Comparison of ENCODE assay signal across 26 cellular contexts in genomic region chr4:8681391-8681790, GRCh38.
"Had no signal": no experiment of that assay in that cellular context is flagged by ENCODE, and none has a peak within 500 bp of the region (broad histone marks: within the 10 kb centered on the region; RNA-seq: fewer than 3 reads in every experiment).

No MANE protein-coding gene starts in this region.

- ATAC-seq: left colon; left lung; lower lobe of right lung; naive thymus-derived CD8-positive, alpha-beta T cell; right lobe of liver; stimulated activated naive B cell treated with anti-CD40 and anti-IgM and Interleukin-4, amounts not matched to agents 10 μg/mL and 1 μg/mL and 100 μg/mL, for 72 hours; stimulated activated naive CD8-positive, alpha-beta T cell treated with anti-CD3 and anti-CD28 coated beads, Interleukin-15, Interleukin-2, amounts not matched to agents 100 U/mL and 50 U/mL, for 24 hours had no signal

- H3K9me3 Mint-ChIP-seq: nephron, neural progenitor cell had no signal

- H3K4me1 Mint-ChIP-seq: naive thymus-derived CD8-positive, alpha-beta T cell; nephron; neural progenitor cell; stimulated activated naive B cell treated with anti-CD40 and anti-IgM and Interleukin-4, amounts not matched to agents 10 μg/mL and 1 μg/mL and 100 μg/mL, for 72 hours had no signal

- H3K4me1 ChIP-seq: left lung, lower lobe of right lung, neural progenitor cell, parathyroid adenoma, right atrium auricular region, right lobe of liver, stomach, testis, thyroid gland, transverse colon, uterus had no signal

- H3K4me3 Mint-ChIP-seq: naive thymus-derived CD8-positive, alpha-beta T cell; nephron; neural progenitor cell; stimulated activated naive B cell treated with anti-CD40 and anti-IgM and Interleukin-4, amounts not matched to agents 10 μg/mL and 1 μg/mL and 100 μg/mL, for 72 hours had no signal

- H3K27ac ChIP-seq: left lung, lower lobe of right lung, neural progenitor cell, neutrophil, parathyroid adenoma, right atrium auricular region, right lobe of liver, skin epidermis, stomach, testis, thyroid gland, transverse colon, uterus had no signal

- H3K27ac Mint-ChIP-seq: nephron; neural progenitor cell; progenitor cell of endocrine pancreas; stimulated activated naive B cell treated with anti-CD40 and anti-IgM and Interleukin-4, amounts not matched to agents 10 μg/mL and 1 μg/mL and 100 μg/mL, for 72 hours had no signal

- H3K36me3 ChIP-seq: left lung, lower lobe of right lung, neural progenitor cell, neutrophil, right atrium auricular region, right lobe of liver, stomach, thyroid gland, transverse colon, uterus had no signal

- H3K4me3 ChIP-seq: left lung, lower lobe of right lung, neural progenitor cell, right atrium auricular region, right lobe of liver, skin epidermis, stomach, testis, thyroid gland, transverse colon, uterus had no signal

- H3K27me3 ChIP-seq: right atrium auricular region, right lobe of liver, testis, thyroid gland, uterus had no signal

- H3K9me3 ChIP-seq: left lung, lower lobe of right lung, neutrophil, right atrium auricular region, right lobe of liver, testis, thyroid gland, transverse colon, uterus had no signal

- H3K36me3 Mint-ChIP-seq: neural progenitor cell; stimulated activated naive B cell treated with anti-CD40 and anti-IgM and Interleukin-4, amounts not matched to agents 10 μg/mL and 1 μg/mL and 100 μg/mL, for 72 hours had no signal

- DNase-seq: hippocampal formation; kidney; left colon; left lung; lower lobe of right lung; mammary epithelial cell; mesenchymal stem cell; naive thymus-derived CD8-positive, alpha-beta T cell; occipital lobe; right lobe of liver; stimulated activated CD4-positive, alpha-beta T cell treated with anti-CD3 and anti-CD28 coated beads, Interleukin-1b, Interleukin-23, amount 100 ng/mL, for 48 hours; stimulated activated CD4-positive, alpha-beta T cell treated with anti-CD3 and anti-CD28 coated beads, Interleukin-2, amount 100 ng/mL, for 48 hours; stimulated activated naive B cell treated with anti-CD40 and anti-IgM and Interleukin-4, amounts not matched to agents 10 μg/mL and 1 μg/mL and 100 μg/mL, for 72 hours; stimulated activated naive CD8-positive, alpha-beta T cell treated with anti-CD3 and anti-CD28 coated beads, Interleukin-15, Interleukin-2, amounts not matched to agents 100 U/mL and 50 U/mL, for 24 hours; stomach; testis; thyroid gland; transverse colon; uterus had no signal
